In the genomic region with DNA sequence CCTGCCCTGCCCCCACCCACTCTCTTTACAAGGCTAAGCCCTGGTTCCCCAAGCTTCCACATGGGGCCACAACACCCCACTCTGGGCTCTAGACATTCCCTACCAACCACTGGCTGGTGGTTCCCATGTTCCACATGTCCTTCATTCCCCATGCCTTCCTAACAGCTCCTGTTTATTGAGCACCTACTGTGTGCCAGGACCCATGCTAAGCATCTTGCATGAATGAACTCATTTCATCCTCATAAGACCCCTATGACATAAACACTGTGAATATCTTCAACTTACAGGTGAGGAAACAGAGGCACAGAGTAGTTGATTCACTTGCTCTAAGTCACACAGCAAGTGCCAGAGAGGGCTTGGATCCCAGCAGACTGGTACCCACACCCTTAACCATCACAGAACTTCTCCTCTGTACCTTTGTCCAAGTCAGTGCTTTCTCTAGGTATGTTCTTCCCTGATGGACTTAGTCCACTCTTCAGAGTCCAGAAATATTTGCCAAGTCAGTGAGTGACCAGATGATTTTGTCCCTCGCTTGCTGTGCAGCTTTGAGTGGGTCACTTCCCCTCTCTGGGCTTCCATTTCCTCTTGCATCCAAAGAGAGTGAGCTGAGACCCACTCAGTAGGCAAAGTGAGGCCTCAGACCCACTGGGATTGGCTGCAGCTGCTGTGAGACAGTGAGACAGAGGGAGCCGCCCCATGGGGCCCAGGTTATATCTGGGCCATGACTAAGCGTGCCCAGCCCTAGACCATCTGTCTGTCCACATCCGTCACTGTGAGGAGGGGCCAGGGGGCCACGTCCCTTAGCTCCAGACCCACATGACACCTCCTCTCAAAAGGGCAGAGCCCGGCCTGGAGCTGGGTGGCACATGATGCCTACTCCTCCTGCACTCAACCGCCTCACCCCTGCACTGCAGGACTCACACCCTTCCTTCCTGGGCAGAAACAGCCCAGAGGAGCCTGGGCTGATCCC, we compare ENCODE assay signal across 9 cellular contexts.
DNase-seq lines count a peak whose midpoint lies in the region; ATAC-seq and TF ChIP-seq lines count a peak whose summit lies in the region.
"Had no signal": no experiment of that assay in that cellular context is flagged by ENCODE, and none has a peak within 500 bp of the region (broad histone marks: within the 10 kb centered on the region; RNA-seq: fewer than 3 reads in every experiment).

No MANE protein-coding gene starts in this region.

- in situ Hi-C loops in gastrocnemius medialis (cut with MboI; ENCODE audit: low sequenced_read_pairs in 4 of 4), result no loop called here

- H3K9me3 ChIP-seq in HEK293 (ENCODE audit: control insufficient read depth, insufficient read depth, low read depth, low read length) (no peaks in the 10 kb centered on the region), gastroesophageal sphincter (peaks cover 0 to 5% (median 0%) of the 10 kb centered on the region in 3 donors), gastrocnemius medialis (no peaks in the 10 kb centered on the region)

- no peak for TF ChIP-seq EP300 in gastroesophageal sphincter (IDR thresholded peaks at IDR 0.05)

- no peak overlapping the region for H3K4me3 ChIP-seq in HEK293 (ENCODE audit: low read depth, low read length)
- H3K4me3 ChIP-seq in gastroesophageal sphincter, result no peak overlapping the region
- H3K4me3 ChIP-seq in gastrocnemius medialis, result no peak overlapping the region

- H3K4me1 ChIP-seq in HEK293 (ENCODE audit: control insufficient read depth, insufficient read depth, low read length), result peaks cover 3% of the 10 kb centered on the region
- peaks cover 0 to 35% (median 3%) of the 10 kb centered on the region in 3 donors for H3K4me1 ChIP-seq in gastroesophageal sphincter
- H3K4me1 ChIP-seq in gastrocnemius medialis, result peaks cover 31 to 38% of the 10 kb centered on the region in 2 donors
- H3K4me1 ChIP-seq: parathyroid adenoma had no signal

- DNase-seq in RWPE1 (ENCODE audit: low spot score), result peak; percentile 70
- DNase-seq in gastrocnemius medialis, result peak; percentile 95 to 99
- DNase-seq in central memory CD4-positive, alpha-beta T cell, result no peak

- CTCF ChIA-PET in HEK293 (lab: Yijun Ruan, JAX), result interaction anchor here (0.6 kb wide), 1 partner anchor 213 kb away, joined by 4 read pairs; no protein-coding TSS in a partner anchor
- CTCF ChIA-PET in RWPE1 (lab: Yijun Ruan, JAX), result no interaction called here

- POLR2A ChIA-PET in HEK293 (lab: Yijun Ruan, JAX) (interaction anchor here (1.0 kb wide), 1 partner anchor 94 kb away, joined by 3 read pairs; no protein-coding TSS in a partner anchor), RWPE1 (lab: Yijun Ruan, JAX; ENCODE audit: low non-redundant PET) (no interaction called here)

- H3K36me3 ChIP-seq in HEK293 (ENCODE audit: control insufficient read depth in 2 of 2, insufficient read depth in 1 of 2, low read length in 2 of 2) (no peaks in the 10 kb centered on the region), gastroesophageal sphincter (no peaks in the 10 kb centered on the region), gastrocnemius medialis (no peaks in the 10 kb centered on the region)

- TF ChIP-seq POLR2A in gastroesophageal sphincter (IDR thresholded peaks at IDR 0.05) (no peak), gastrocnemius medialis (IDR thresholded peaks at IDR 0.05) (peak; percentile 82 to 88)

- H3K27me3 ChIP-seq in gastroesophageal sphincter (no peaks in the 10 kb centered on the region), gastrocnemius medialis (no peaks in the 10 kb centered on the region)

- intact Hi-C loops in gastrocnemius medialis (cut with DNase I; ENCODE audit: low total_unique reads), result loop anchor here (1.0 to 2.0 kb wide), 3 partner anchors 16 to 50 kb away; no protein-coding TSS in a partner anchor

- WGBS in gastroesophageal sphincter (ENCODE audit: low coverage in 1 of 2), 2 donors, result 80 to 89% methylated on average over 1 to 3 of the region's 7 CpGs

- TF ChIP-seq CTCF in HEK293 (tag by site-specific recombination; IDR thresholded peaks at IDR 0.05), result no peak
- TF ChIP-seq CTCF in RWPE1 (conservative IDR thresholded peaks at IDR 0.05; ENCODE audit: low read depth), result no peak
- TF ChIP-seq CTCF in gastroesophageal sphincter (IDR thresholded peaks at IDR 0.05), result no peak
- TF ChIP-seq CTCF in gastrocnemius medialis (IDR thresholded peaks at IDR 0.05 in 4 of 5, conservative IDR thresholded peaks at IDR 0.05 in 1 of 5), result no peak

- H3K27ac ChIP-seq in HEK293 (ENCODE audit: extremely low read depth, low read depth, low read length) (no peak overlapping the region), RWPE1 (peak overlapping the region; percentile 88), gastroesophageal sphincter (no peak overlapping the region), gastrocnemius medialis (peak overlapping the region; percentile 88 to 91 (median 90))
- H3K27ac ChIP-seq: parathyroid adenoma had no signal

- peak; percentile 50 for ATAC-seq in gastroesophageal sphincter
- peak; percentile 84 to 86 for ATAC-seq in gastrocnemius medialis
- ATAC-seq in GM18868 (IDR thresholded peaks at IDR 0.05; ENCODE audit: unreplicated experiment), result no peak
- no peak for ATAC-seq in HG02588 (IDR thresholded peaks at IDR 0.05; ENCODE audit: unreplicated experiment)
- ATAC-seq in GM19455 (IDR thresholded peaks at IDR 0.05; ENCODE audit: unreplicated experiment), result no peak

TF ChIP-seq in HEK293, 187 proteins besides CTCF, POLR2A, EP300 and RAD21 (continues in another document):
- TF ChIP-seq, protein P1, sequence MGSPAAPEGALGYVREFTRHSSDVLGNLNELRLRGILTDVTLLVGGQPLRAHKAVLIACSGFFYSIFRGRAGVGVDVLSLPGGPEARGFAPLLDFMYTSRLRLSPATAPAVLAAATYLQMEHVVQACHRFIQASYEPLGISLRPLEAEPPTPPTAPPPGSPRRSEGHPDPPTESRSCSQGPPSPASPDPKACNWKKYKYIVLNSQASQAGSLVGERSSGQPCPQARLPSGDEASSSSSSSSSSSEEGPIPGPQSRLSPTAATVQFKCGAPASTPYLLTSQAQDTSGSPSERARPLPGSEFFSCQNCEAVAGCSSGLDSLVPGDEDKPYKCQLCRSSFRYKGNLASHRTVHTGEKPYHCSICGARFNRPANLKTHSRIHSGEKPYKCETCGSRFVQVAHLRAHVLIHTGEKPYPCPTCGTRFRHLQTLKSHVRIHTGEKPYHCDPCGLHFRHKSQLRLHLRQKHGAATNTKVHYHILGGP (tag by site-specific recombination; IDR thresholded peaks at IDR 0.05), result no peak
- TF ChIP-seq KLF1 (tag by site-specific recombination; IDR thresholded peaks at IDR 0.05) (peak; percentile 64), ZNF155 (tag by site-specific recombination; IDR thresholded peaks at IDR 0.05) (no peak), ZBTB17 (tag by site-specific recombination; IDR thresholded peaks at IDR 0.05) (no peak), ZFP37 (tag by site-specific recombination; IDR thresholded peaks at IDR 0.05) (no peak), TRIM28 (IDR thresholded peaks at IDR 0.05; ENCODE audit: borderline replicate concordance, low read length) (no peak), KLF10 (tag by site-specific recombination; IDR thresholded peaks at IDR 0.05) (no peak), ZNF792 (tag by site-specific recombination; IDR thresholded peaks at IDR 0.05) (no peak), ZNF114 (tag by site-specific recombination; IDR thresholded peaks at IDR 0.05) (no peak), ZNF664 (tag by site-specific recombination; IDR thresholded peaks at IDR 0.05) (peak; percentile 86), MZF1 (tag by site-specific recombination; IDR thresholded peaks at IDR 0.05; ENCODE audit: borderline replicate concordance) (no peak), ZXDB (tag by site-specific recombination; IDR thresholded peaks at IDR 0.05) (no peak)
- TF ChIP-seq, protein P2, sequence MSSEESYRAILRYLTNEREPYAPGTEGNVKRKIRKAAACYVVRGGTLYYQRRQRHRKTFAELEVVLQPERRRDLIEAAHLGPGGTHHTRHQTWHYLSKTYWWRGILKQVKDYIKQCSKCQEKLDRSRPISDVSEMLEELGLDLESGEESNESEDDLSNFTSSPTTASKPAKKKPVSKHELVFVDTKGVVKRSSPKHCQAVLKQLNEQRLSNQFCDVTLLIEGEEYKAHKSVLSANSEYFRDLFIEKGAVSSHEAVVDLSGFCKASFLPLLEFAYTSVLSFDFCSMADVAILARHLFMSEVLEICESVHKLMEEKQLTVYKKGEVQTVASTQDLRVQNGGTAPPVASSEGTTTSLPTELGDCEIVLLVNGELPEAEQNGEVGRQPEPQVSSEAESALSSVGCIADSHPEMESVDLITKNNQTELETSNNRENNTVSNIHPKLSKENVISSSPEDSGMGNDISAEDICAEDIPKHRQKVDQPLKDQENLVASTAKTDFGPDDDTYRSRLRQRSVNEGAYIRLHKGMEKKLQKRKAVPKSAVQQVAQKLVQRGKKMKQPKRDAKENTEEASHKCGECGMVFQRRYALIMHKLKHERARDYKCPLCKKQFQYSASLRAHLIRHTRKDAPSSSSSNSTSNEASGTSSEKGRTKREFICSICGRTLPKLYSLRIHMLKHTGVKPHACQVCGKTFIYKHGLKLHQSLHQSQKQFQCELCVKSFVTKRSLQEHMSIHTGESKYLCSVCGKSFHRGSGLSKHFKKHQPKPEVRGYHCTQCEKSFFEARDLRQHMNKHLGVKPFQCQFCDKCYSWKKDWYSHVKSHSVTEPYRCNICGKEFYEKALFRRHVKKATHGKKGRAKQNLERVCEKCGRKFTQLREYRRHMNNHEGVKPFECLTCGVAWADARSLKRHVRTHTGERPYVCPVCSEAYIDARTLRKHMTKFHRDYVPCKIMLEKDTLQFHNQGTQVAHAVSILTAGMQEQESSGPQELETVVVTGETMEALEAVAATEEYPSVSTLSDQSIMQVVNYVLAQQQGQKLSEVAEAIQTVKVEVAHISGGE (tag by site-specific recombination; conservative IDR thresholded peaks at IDR 0.05; ENCODE audit: low read depth), result no peak
- TF ChIP-seq, protein P3, sequence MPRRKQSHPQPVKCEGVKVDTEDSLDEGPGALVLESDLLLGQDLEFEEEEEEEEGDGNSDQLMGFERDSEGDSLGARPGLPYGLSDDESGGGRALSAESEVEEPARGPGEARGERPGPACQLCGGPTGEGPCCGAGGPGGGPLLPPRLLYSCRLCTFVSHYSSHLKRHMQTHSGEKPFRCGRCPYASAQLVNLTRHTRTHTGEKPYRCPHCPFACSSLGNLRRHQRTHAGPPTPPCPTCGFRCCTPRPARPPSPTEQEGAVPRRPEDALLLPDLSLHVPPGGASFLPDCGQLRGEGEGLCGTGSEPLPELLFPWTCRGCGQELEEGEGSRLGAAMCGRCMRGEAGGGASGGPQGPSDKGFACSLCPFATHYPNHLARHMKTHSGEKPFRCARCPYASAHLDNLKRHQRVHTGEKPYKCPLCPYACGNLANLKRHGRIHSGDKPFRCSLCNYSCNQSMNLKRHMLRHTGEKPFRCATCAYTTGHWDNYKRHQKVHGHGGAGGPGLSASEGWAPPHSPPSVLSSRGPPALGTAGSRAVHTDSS (tag by site-specific recombination; IDR thresholded peaks at IDR 0.05), result no peak

Comparison
In these comparisons a context has a peak if more than half of its experiments do, and no peak if none do; other contexts are left out.
1. H3K27ac ChIP-seq: peak in RWPE1 (single experiment) and gastrocnemius medialis (4 of 4); none in HEK293 (single experiment) and gastroesophageal sphincter (0 of 4).
2. ATAC-seq: peak in gastroesophageal sphincter (single experiment) and gastrocnemius medialis (2 of 2); none in GM18868 (single experiment), HG02588 (single experiment) and GM19455 (single experiment).
3. POLR2A ChIP-seq: peak in gastrocnemius medialis (2 of 2); none in gastroesophageal sphincter (0 of 2).